ENCODE assay signal across 1 cellular context in the genomic region with DNA sequence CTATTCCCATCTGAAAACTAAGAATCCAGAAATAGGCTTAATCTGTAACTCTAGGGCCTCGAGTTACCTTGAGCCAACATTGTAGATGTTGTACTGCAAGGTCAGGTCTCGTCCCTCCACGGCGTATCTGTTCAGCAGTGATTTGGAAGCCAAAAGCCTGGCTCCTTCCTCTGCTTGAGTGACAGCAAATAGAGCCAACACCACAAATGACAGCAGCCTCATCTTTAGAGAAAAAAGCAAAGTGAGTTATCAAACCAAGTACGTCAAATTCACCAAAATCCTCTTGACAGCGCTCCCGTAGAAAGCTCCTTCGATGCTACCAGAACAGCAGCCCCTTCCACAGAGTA.
TF ChIP-seq lines count a peak whose summit lies in the region.

No MANE protein-coding gene starts in this region.

TF ChIP-seq in GM23338, 12 proteins besides CTCF, POLR2A, EP300 and RAD21 (continued from another document):
- TF ChIP-seq, protein P1, sequence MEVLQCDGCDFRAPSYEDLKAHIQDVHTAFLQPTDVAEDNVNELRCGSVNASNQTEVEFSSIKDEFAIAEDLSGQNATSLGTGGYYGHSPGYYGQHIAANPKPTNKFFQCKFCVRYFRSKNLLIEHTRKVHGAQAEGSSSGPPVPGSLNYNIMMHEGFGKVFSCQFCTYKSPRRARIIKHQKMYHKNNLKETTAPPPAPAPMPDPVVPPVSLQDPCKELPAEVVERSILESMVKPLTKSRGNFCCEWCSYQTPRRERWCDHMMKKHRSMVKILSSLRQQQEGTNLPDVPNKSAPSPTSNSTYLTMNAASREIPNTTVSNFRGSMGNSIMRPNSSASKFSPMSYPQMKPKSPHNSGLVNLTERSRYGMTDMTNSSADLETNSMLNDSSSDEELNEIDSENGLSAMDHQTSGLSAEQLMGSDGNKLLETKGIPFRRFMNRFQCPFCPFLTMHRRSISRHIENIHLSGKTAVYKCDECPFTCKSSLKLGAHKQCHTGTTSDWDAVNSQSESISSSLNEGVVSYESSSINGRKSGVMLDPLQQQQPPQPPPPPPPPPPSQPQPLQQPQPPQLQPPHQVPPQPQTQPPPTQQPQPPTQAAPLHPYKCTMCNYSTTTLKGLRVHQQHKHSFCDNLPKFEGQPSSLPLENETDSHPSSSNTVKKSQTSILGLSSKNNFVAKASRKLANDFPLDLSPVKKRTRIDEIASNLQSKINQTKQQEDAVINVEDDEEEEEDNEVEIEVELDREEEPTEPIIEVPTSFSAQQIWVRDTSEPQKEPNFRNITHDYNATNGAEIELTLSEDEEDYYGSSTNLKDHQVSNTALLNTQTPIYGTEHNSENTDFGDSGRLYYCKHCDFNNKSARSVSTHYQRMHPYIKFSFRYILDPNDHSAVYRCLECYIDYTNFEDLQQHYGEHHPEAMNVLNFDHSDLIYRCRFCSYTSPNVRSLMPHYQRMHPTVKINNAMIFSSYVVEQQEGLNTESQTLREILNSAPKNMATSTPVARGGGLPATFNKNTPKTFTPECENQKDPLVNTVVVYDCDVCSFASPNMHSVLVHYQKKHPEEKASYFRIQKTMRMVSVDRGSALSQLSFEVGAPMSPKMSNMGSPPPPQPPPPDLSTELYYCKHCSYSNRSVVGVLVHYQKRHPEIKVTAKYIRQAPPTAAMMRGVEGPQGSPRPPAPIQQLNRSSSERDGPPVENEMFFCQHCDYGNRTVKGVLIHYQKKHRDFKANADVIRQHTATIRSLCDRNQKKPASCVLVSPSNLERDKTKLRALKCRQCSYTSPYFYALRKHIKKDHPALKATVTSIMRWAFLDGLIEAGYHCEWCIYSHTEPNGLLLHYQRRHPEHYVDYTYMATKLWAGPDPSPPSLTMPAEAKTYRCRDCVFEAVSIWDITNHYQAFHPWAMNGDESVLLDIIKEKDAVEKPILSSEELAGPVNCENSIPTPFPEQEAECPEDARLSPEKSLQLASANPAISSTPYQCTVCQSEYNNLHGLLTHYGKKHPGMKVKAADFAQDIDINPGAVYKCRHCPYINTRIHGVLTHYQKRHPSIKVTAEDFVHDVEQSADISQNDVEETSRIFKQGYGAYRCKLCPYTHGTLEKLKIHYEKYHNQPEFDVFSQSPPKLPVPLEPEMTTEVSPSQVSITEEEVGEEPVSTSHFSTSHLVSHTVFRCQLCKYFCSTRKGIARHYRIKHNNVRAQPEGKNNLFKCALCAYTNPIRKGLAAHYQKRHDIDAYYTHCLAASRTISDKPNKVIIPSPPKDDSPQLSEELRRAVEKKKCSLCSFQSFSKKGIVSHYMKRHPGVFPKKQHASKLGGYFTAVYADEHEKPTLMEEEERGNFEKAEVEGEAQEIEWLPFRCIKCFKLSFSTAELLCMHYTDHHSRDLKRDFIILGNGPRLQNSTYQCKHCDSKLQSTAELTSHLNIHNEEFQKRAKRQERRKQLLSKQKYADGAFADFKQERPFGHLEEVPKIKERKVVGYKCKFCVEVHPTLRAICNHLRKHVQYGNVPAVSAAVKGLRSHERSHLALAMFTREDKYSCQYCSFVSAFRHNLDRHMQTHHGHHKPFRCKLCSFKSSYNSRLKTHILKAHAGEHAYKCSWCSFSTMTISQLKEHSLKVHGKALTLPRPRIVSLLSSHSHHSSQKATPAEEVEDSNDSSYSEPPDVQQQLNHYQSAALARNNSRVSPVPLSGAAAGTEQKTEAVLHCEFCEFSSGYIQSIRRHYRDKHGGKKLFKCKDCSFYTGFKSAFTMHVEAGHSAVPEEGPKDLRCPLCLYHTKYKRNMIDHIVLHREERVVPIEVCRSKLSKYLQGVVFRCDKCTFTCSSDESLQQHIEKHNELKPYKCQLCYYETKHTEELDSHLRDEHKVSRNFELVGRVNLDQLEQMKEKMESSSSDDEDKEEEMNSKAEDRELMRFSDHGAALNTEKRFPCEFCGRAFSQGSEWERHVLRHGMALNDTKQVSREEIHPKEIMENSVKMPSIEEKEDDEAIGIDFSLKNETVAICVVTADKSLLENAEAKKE (CRISPR knock-in tag; IDR thresholded peaks at IDR 0.05) = no peak
- no peak for TF ChIP-seq STAT1 (IDR thresholded peaks at IDR 0.05; ENCODE audit: unreplicated experiment)
- no peak for TF ChIP-seq EZH2phosphoT487 (IDR thresholded peaks at IDR 0.05; ENCODE audit: unreplicated experiment)
- no peak for TF ChIP-seq POLR2AphosphoS5 (IDR thresholded peaks at IDR 0.05; ENCODE audit: low read depth)
- TF ChIP-seq ZNF331 (CRISPR knock-in tag; IDR thresholded peaks at IDR 0.05; ENCODE audit: low read depth) = no peak
- no peak for TF ChIP-seq EZH2 (IDR thresholded peaks at IDR 0.05; ENCODE audit: low read depth, unreplicated experiment)
- TF ChIP-seq, protein P2, sequence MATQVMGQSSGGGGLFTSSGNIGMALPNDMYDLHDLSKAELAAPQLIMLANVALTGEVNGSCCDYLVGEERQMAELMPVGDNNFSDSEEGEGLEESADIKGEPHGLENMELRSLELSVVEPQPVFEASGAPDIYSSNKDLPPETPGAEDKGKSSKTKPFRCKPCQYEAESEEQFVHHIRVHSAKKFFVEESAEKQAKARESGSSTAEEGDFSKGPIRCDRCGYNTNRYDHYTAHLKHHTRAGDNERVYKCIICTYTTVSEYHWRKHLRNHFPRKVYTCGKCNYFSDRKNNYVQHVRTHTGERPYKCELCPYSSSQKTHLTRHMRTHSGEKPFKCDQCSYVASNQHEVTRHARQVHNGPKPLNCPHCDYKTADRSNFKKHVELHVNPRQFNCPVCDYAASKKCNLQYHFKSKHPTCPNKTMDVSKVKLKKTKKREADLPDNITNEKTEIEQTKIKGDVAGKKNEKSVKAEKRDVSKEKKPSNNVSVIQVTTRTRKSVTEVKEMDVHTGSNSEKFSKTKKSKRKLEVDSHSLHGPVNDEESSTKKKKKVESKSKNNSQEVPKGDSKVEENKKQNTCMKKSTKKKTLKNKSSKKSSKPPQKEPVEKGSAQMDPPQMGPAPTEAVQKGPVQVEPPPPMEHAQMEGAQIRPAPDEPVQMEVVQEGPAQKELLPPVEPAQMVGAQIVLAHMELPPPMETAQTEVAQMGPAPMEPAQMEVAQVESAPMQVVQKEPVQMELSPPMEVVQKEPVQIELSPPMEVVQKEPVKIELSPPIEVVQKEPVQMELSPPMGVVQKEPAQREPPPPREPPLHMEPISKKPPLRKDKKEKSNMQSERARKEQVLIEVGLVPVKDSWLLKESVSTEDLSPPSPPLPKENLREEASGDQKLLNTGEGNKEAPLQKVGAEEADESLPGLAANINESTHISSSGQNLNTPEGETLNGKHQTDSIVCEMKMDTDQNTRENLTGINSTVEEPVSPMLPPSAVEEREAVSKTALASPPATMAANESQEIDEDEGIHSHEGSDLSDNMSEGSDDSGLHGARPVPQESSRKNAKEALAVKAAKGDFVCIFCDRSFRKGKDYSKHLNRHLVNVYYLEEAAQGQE (IDR thresholded peaks at IDR 0.05; ENCODE audit: unreplicated experiment) = no peak
- TF ChIP-seq ZNF114 (CRISPR knock-in tag; IDR thresholded peaks at IDR 0.05) = no peak
- TF ChIP-seq, protein P3, sequence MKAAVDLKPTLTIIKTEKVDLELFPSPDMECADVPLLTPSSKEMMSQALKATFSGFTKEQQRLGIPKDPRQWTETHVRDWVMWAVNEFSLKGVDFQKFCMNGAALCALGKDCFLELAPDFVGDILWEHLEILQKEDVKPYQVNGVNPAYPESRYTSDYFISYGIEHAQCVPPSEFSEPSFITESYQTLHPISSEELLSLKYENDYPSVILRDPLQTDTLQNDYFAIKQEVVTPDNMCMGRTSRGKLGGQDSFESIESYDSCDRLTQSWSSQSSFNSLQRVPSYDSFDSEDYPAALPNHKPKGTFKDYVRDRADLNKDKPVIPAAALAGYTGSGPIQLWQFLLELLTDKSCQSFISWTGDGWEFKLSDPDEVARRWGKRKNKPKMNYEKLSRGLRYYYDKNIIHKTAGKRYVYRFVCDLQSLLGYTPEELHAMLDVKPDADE (IDR thresholded peaks at IDR 0.05) = no peak
